In genomic region chr11:67056640-67057409, GRCh38 we compare ENCODE assay signal across 8 cellular contexts. TPM values are rescaled to one million over a fixed set of nuclear protein-coding genes. Genes with fewer than 3 reads are reported as not detected.
A peak's percentile ranks its signal among the peaks of the same experiment; 100 is the strongest.
DNase-seq lines count a peak whose midpoint lies in the region; ATAC-seq and TF ChIP-seq lines count a peak whose summit lies in the region.

RHOD (plus strand) TSS chr11:67056847; CDS start chr11:67056903, 56 bp downstream.

- H3K4me2 ChIP-seq in mammary epithelial cell (ENCODE audit: insufficient read depth, low read depth, low read length): peak within 1 kb of the TSS; percentile 96

- peaks cover 11% of the 10 kb centered on the region for H3K27me3 Mint-ChIP-seq in CD4-positive, CD25-positive, alpha-beta regulatory T cell

- H3K4me3 Mint-ChIP-seq in CD4-positive, CD25-positive, alpha-beta regulatory T cell: peak within 1 kb of the TSS in 3 of 4 donors; percentile 61 to 85 (median 68)

- CTCF ChIA-PET in Panc1 (lab: Charles Lee): no interaction called here
- CTCF ChIA-PET in mammary epithelial cell (lab: Charles Lee; ENCODE audit: low non-redundant PET): no interaction called here

- no peaks in the 10 kb centered on the region for H4K20me1 ChIP-seq in mammary epithelial cell (ENCODE audit: insufficient read depth, low read length)

- no peak within 1 kb of the TSS for H3K4me3 ChIP-seq in CD4-positive, CD25-positive, alpha-beta regulatory T cell (ENCODE audit: low read depth, low read length)
- H3K4me3 ChIP-seq in Panc1 (ENCODE audit: low read depth in 2 of 2, low read length in 2 of 2) (peak within 1 kb of the TSS; percentile 53 to 74), mammary epithelial cell (replicated peaks in 1 of 3; ENCODE audit: insufficient read depth in 1 of 3, low read depth in 2 of 3, low read length in 3 of 3) (peak within 1 kb of the TSS; percentile 53 to 80 (median 75))

- no peak for TF ChIP-seq CTCF in Panc1 (IDR thresholded peaks at IDR 0.05)
- TF ChIP-seq CTCF in mammary epithelial cell (conservative IDR thresholded peaks at IDR 0.05 in 1 of 2, IDR thresholded peaks at IDR 0.05 in 1 of 2; ENCODE audit: extremely low read depth in 1 of 2, insufficient read depth in 1 of 2, low read depth in 1 of 2, low read length in 2 of 2): no peak

- no peak within 1 kb of the TSS for H3K27ac ChIP-seq in CD4-positive, CD25-positive, alpha-beta regulatory T cell (ENCODE audit: insufficient read depth, low read length, poor library complexity, severe bottlenecking)
- H3K27ac ChIP-seq in Panc1 (ENCODE audit: low read length) (peak within 1 kb of the TSS; percentile 75), mammary epithelial cell (ENCODE audit: insufficient read depth, low read depth, low read length) (peak within 1 kb of the TSS; percentile 99)

- H3K36me3 Mint-ChIP-seq in CD4-positive, CD25-positive, alpha-beta regulatory T cell: no peaks in the 10 kb centered on the region

- no peaks in the 10 kb centered on the region for H3K27me3 ChIP-seq in CD4-positive, CD25-positive, alpha-beta regulatory T cell (ENCODE audit: control insufficient read depth, insufficient read depth, low read length)
- no peaks in the 10 kb centered on the region for H3K27me3 ChIP-seq in Panc1 (ENCODE audit: control insufficient read depth, insufficient read depth, low read length)
- H3K27me3 ChIP-seq in mammary epithelial cell (ENCODE audit: insufficient read depth, low read length): no peaks in the 10 kb centered on the region

- peak within 1 kb of the TSS; percentile 49 for H2AFZ ChIP-seq in mammary epithelial cell (ENCODE audit: low read depth, low read length)

- POLR2A ChIA-PET in Panc1 (lab: Charles Lee): interaction anchor here (0.5 to 0.7 kb wide), 2 partner anchors 96 to 358 kb away, joined by 3 to 4 read pairs; no protein-coding TSS in a partner anchor

- in situ Hi-C loops in Panc1 (cut with HindIII; ENCODE audit: low pct_unique_long_range_greater_than_20kb, low sequenced_read_pairs): no loop called here
- in situ Hi-C loops in mammary epithelial cell (cut with MboI; ENCODE audit: low sequenced_read_pairs in 2 of 2): loop anchor here in 1 of 2 donors (10.0 kb wide), 2 partner anchors 172 to 188 kb away; no protein-coding TSS in a partner anchor

- intact Hi-C loops in Panc1 (cut with micrococcal nuclease; ENCODE audit: unreplicated experiment): no loop called here
- intact Hi-C loops in mammary epithelial cell (cut with micrococcal nuclease): loop anchor here (10.0 kb wide), 1 partner anchor 448 kb away; the partner anchor contains the start of genes CDK2AP2 and PITPNM1
- intact Hi-C loops in left colon (cut with DNase I, micrococcal nuclease): no loop called here

- no peaks in the 10 kb centered on the region for H3K9me3 Mint-ChIP-seq in CD4-positive, CD25-positive, alpha-beta regulatory T cell

- no peaks in the 10 kb centered on the region for H3K9me3 ChIP-seq in CD4-positive, CD25-positive, alpha-beta regulatory T cell (ENCODE audit: control insufficient read depth in 2 of 2, low read length in 2 of 2)
- H3K9me3 ChIP-seq in Panc1 (ENCODE audit: control insufficient read depth, insufficient read depth, low read depth, low read length): no peaks in the 10 kb centered on the region
- no peaks in the 10 kb centered on the region for H3K9me3 ChIP-seq in mammary epithelial cell (replicated peaks; ENCODE audit: insufficient read depth, low read length)

- DNase-seq in CD4-positive, CD25-positive, alpha-beta regulatory T cell: peak in 2 of 3 donors; percentile 13 to 42
- DNase-seq in Panc1 (ENCODE audit: low read depth, low spot score): no peak
- peak; percentile 57 for DNase-seq in mammary epithelial cell
- DNase-seq in left colon: peak; percentile 61 to 69
- peak; percentile 52 for DNase-seq in stimulated activated naive CD8-positive, alpha-beta T cell treated with anti-CD3 and anti-CD28 coated beads, Interleukin-15, Interleukin-2, amounts not matched to agents 100 U/mL and 50 U/mL, for 24 hours
- no peak for DNase-seq in COR-L47 (lab: John Stamatoyannopoulos, UW)

- peaks cover 13% of the 10 kb centered on the region for H3K4me1 ChIP-seq in CD4-positive, CD25-positive, alpha-beta regulatory T cell (ENCODE audit: control insufficient read depth, insufficient read depth, low read length, poor library complexity, severe bottlenecking)
- H3K4me1 ChIP-seq in Panc1 (ENCODE audit: control insufficient read depth, insufficient read depth, low read length) (peaks cover 35% of the 10 kb centered on the region), mammary epithelial cell (ENCODE audit: insufficient read depth, low read length) (peaks cover 58% of the 10 kb centered on the region)

- WGBS in mammary epithelial cell (ENCODE audit: low coverage, missing lambda C conversion rate): 2% methylated on average over 21 of the region's 69 CpGs

- peaks cover 0 to 12% (median 8%) of the 10 kb centered on the region in 4 donors for H3K4me1 Mint-ChIP-seq in CD4-positive, CD25-positive, alpha-beta regulatory T cell

- dilution Hi-C loops in mammary epithelial cell (cut with HindIII; ENCODE audit: low sequenced_read_pairs): no loop called here

- H3K9ac ChIP-seq in mammary epithelial cell (ENCODE audit: insufficient read depth, low read length): peak within 1 kb of the TSS; percentile 95

- H3K27ac Mint-ChIP-seq in CD4-positive, CD25-positive, alpha-beta regulatory T cell: peak within 1 kb of the TSS in 1 of 3 donors; percentile 46

- H3K79me2 ChIP-seq in mammary epithelial cell (ENCODE audit: insufficient read depth, low read length): peaks cover 51% of the 10 kb centered on the region

- ATAC-seq in CD4-positive, CD25-positive, alpha-beta regulatory T cell (ENCODE audit: low read depth in 2 of 2): peak; percentile 54 to 72
- ATAC-seq in Panc1 (peak; percentile 69), left colon (peak; percentile 68), HG03159 (IDR thresholded peaks at IDR 0.05; ENCODE audit: unreplicated experiment) (no peak), HG02938 (IDR thresholded peaks at IDR 0.05; ENCODE audit: unreplicated experiment) (no peak)
- ATAC-seq in stimulated activated naive CD8-positive, alpha-beta T cell treated with anti-CD3 and anti-CD28 coated beads, Interleukin-15, Interleukin-2, amounts not matched to agents 100 U/mL and 50 U/mL, for 24 hours: peak; percentile 21

- BruUV-seq in Panc1 (replicated peaks; lab: Mats Ljungman, UMichigan): TSS peak; percentile 49
- TSS peak; percentile 45 for BruUV-seq in mammary epithelial cell (replicated peaks; lab: Mats Ljungman, UMichigan)

- H3K36me3 ChIP-seq in CD4-positive, CD25-positive, alpha-beta regulatory T cell (ENCODE audit: control insufficient read depth, insufficient read depth, low read length): no peaks in the 10 kb centered on the region
- H3K36me3 ChIP-seq in Panc1 (ENCODE audit: control insufficient read depth, insufficient read depth, low read length) (no peaks in the 10 kb centered on the region), mammary epithelial cell (ENCODE audit: insufficient read depth, low read length) (no peaks in the 10 kb centered on the region)

RNA-seq across cellular contexts. Expression of gene RHOD, which starts in this region (rescaled TPM):
- not detected for total RNA-seq in CD4-positive, CD25-positive, alpha-beta regulatory T cell
- polyA plus RNA-seq in CD4-positive, CD25-positive, alpha-beta regulatory T cell: under 1 TPM in 3 of 4 donors, not detected in 1; 0.63 to 0.78 (median 0.72) TPM
- total RNA-seq in Panc1 (2021; ENCODE audit: unreplicated experiment) (33.5 TPM), mammary epithelial cell (100 to 1,000 TPM; 176 to 234 TPM), left colon (1 to 10 TPM; 9.7 to 10.0 TPM)
- 65.9 TPM for polyA plus RNA-seq in Panc1 (2012; ENCODE audit: insufficient read length)
- polyA plus RNA-seq in mammary epithelial cell: 246 TPM
- 113 TPM for polyA minus RNA-seq in mammary epithelial cell

Comparison
In these comparisons a context has a peak if more than half of its experiments do, and no peak if none do; other contexts are left out.
1. RNA of gene RHOD (polyA plus RNA-seq): 246 TPM in mammary epithelial cell (single experiment); 0.63 to 0.78 TPM in CD4-positive, CD25-positive, alpha-beta regulatory T cell; every median in the first group is over 100 times any median in the second.
2. Peak in DNase-seq and ATAC-seq in CD4-positive, CD25-positive, alpha-beta regulatory T cell; RNA of the gene not detected or under 1 TPM.
3. ATAC-seq: peak in Panc1 (single experiment), left colon (single experiment) and stimulated activated naive CD8-positive, alpha-beta T cell treated with anti-CD3 and anti-CD28 coated beads, Interleukin-15, Interleukin-2, amounts not matched to agents 100 U/mL and 50 U/mL, for 24 hours (single experiment); none in HG03159 (single experiment) and HG02938 (single experiment).
4. DNase-seq: peak in mammary epithelial cell (single experiment), left colon (2 of 2) and stimulated activated naive CD8-positive, alpha-beta T cell treated with anti-CD3 and anti-CD28 coated beads, Interleukin-15, Interleukin-2, amounts not matched to agents 100 U/mL and 50 U/mL, for 24 hours (single experiment); none in Panc1 (single experiment) and COR-L47 (single experiment).